19 cellular contexts compared by ENCODE assay signal in genomic region chr7:39682042-39682441, GRCh38.
"Had no signal": no experiment of that assay in that cellular context is flagged by ENCODE, and none has a peak within 500 bp of the region (broad histone marks: within the 10 kb centered on the region; RNA-seq: fewer than 3 reads in every experiment).

No MANE protein-coding gene starts in this region.

- H3K4me3 ChIP-seq: breast epithelium, left lung, prostate gland, skin epidermis, tibial nerve had no signal

- FAIRE-seq: kidney, urothelium cell line had no signal

- H3K4me1 ChIP-seq: breast epithelium, prostate gland had no signal

- H3K36me3 ChIP-seq: breast epithelium, left lung, prostate gland, tibial nerve had no signal

- H3K9me3 Mint-ChIP-seq: effector memory CD8-positive, alpha-beta T cell; neural crest cell; stimulated activated naive CD8-positive, alpha-beta T cell treated with anti-CD3 and anti-CD28 coated beads, Interleukin-15, Interleukin-2, amounts not matched to agents 100 ng/mL and 50 ng/mL, for 24 hours had no signal

- H3K36me3 Mint-ChIP-seq: activated CD4-positive, alpha-beta memory T cell treated with anti-CD3 and anti-CD28 coated beads for 36 hours had no signal

- H3K27ac Mint-ChIP-seq: activated CD4-positive, alpha-beta memory T cell treated with anti-CD3 and anti-CD28 coated beads for 36 hours; activated T-helper 2 cell treated with anti-CD3 and anti-CD28 coated beads, Interferon-gamma antibody, Interleukin-2, Interleukin-4, amounts not matched to agents 10 μg/mL and 5 μg/mL and 100 μg/mL, durations not matched to agents 14 hours and 24 hours and 36 hours; effector memory CD8-positive, alpha-beta T cell; stimulated activated naive CD8-positive, alpha-beta T cell treated with anti-CD3 and anti-CD28 coated beads, Interleukin-15, Interleukin-2, amounts not matched to agents 100 ng/mL and 50 ng/mL, for 24 hours had no signal

- ATAC-seq: effector memory CD8-positive, alpha-beta T cell; left lung; right cardiac atrium had no signal

- H3K27me3 Mint-ChIP-seq: activated CD4-positive, alpha-beta memory T cell treated with anti-CD3 and anti-CD28 coated beads for 36 hours; effector memory CD8-positive, alpha-beta T cell; stimulated activated naive CD8-positive, alpha-beta T cell treated with anti-CD3 and anti-CD28 coated beads, Interleukin-15, Interleukin-2, amounts not matched to agents 100 ng/mL and 50 ng/mL, for 24 hours had no signal

- H3K4me3 Mint-ChIP-seq: activated CD4-positive, alpha-beta memory T cell treated with anti-CD3 and anti-CD28 coated beads for 36 hours; effector memory CD8-positive, alpha-beta T cell; neural crest cell; stimulated activated naive CD8-positive, alpha-beta T cell treated with anti-CD3 and anti-CD28 coated beads, Interleukin-15, Interleukin-2, amounts not matched to agents 100 ng/mL and 50 ng/mL, for 24 hours had no signal

- DNase-seq: activated CD4-positive, alpha-beta memory T cell treated with anti-CD3 and anti-CD28 coated beads for 36 hours; activated CD4-positive, alpha-beta T cell treated with anti-CD3 and anti-CD28 coated beads for 4 hours; activated naive CD4-positive, alpha-beta T cell treated with Interleukin-2 at 50 U/mL for 16 hours; activated T-cell treated with anti-CD3 and anti-CD28 coated beads for 4 hours; anterior cingulate cortex; effector memory CD8-positive, alpha-beta T cell; hippocampal formation; kidney; left lung; right cardiac atrium; SW 1271 had no signal

- H3K27me3 ChIP-seq: breast epithelium, left lung, tibial nerve had no signal

- H3K9me3 ChIP-seq: breast epithelium, prostate gland, tibial nerve had no signal

- H3K27ac ChIP-seq: left lung, prostate gland, tibial nerve had no signal
